In the genomic region with DNA sequence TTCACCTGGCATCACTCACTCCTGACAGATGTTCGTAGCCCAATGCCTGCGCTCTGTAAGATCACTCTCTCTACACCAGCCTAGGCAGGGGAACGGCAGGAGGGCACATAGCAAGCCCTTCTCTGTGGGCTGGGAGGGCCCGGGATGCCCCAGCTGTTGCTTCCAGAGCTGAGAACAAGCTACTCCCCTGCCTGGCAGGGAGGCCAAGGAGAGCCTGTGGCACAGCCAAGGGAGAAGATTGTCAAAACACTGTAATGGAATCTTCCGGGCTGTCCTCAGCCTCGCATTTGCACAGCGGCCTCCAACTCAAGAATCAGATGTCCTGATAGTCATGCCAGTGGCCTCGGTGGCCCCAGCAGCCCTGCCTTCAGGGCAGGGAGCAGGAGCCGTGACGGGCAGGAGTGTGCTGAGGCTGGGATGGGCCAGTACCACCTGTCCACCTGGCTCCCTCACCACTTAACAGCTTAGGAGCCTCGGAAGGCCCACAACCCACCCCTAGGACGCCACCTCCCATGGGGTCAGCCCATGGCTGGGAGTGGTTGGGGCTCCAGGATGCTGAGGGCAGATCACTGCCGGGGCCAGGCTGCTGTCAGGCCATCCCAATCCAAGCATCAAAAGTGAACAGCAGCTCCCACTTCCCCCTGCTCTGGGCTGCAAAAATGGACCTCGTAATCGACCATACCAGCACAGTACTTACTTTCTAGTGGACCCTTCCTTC, we compare ENCODE assay signal across 17 cellular contexts. TPM values are rescaled to one million over a fixed set of nuclear protein-coding genes. Genes with fewer than 3 reads are reported as not detected.
DNase-seq lines count a peak whose midpoint lies in the region; ATAC-seq and TF ChIP-seq lines count a peak whose summit lies in the region.
"Had no signal": no experiment of that assay in that cellular context is flagged by ENCODE, and none has a peak within 500 bp of the region (broad histone marks: within the 10 kb centered on the region; RNA-seq: fewer than 3 reads in every experiment).

No MANE protein-coding gene starts in this region.

- no peak overlapping the region for H3K4me3 Mint-ChIP-seq in activated naive CD8-positive, alpha-beta T cell treated with anti-CD3 and anti-CD28 coated beads for 36 hours
- H3K4me3 Mint-ChIP-seq: CD4-positive, alpha-beta T cell; HFFc6 had no signal

- no peaks in the 10 kb centered on the region for H4K20me1 ChIP-seq in SK-N-SH (ENCODE audit: insufficient read depth)

- in situ Hi-C loops in Panc1 (cut with HindIII; ENCODE audit: low pct_unique_long_range_greater_than_20kb, low sequenced_read_pairs), result no loop called here
- in situ Hi-C loops in GM13976 (cut with MboI; ENCODE audit: low sequenced_read_pairs, unreplicated experiment), result loop anchor here (10.0 kb wide), 1 partner anchor 137 kb away; no protein-coding TSS in a partner anchor

- H3K9me2 ChIP-seq in SK-N-SH, result no peaks in the 10 kb centered on the region

- no peak overlapping the region for H3K27ac Mint-ChIP-seq in activated naive CD8-positive, alpha-beta T cell treated with anti-CD3 and anti-CD28 coated beads for 36 hours
- H3K27ac Mint-ChIP-seq: CD4-positive, alpha-beta T cell; HFFc6 had no signal

- no peak overlapping the region for H3K9ac ChIP-seq in neuronal stem cell (ENCODE audit: low read depth, low read length, poor library complexity)
- H3K9ac ChIP-seq in SK-N-SH, result no peak overlapping the region

- peak overlapping the region; percentile 23 for H2BK15ac ChIP-seq in neuronal stem cell (ENCODE audit: low read length)

- intact Hi-C loops in Panc1 (cut with micrococcal nuclease; ENCODE audit: unreplicated experiment), result no loop called here

- no peaks in the 10 kb centered on the region for H3F3A ChIP-seq in SK-N-SH (replicated peaks; ENCODE audit: insufficient read depth)

- no peaks in the 10 kb centered on the region for H3K79me1 ChIP-seq in neuronal stem cell (ENCODE audit: low read depth, low read length)

- H2AK5ac ChIP-seq in neuronal stem cell (ENCODE audit: low read depth, low read length), result peak overlapping the region; percentile 72

- no peak overlapping the region for H2BK5ac ChIP-seq in neuronal stem cell (ENCODE audit: low read length)

- ATAC-seq in Panc1, result no peak
- ATAC-seq in GM19351 (IDR thresholded peaks at IDR 0.05; ENCODE audit: unreplicated experiment), result no peak

- TF ChIP-seq EP300 in SK-N-SH (IDR thresholded peaks at IDR 0.05; ENCODE audit: borderline replicate concordance in 1 of 2, low read depth in 1 of 2, low read length in 1 of 2), result no peak

- no peaks in the 10 kb centered on the region for H3K79me2 ChIP-seq in SK-N-SH (ENCODE audit: insufficient read depth)

- peaks cover 4% of the 10 kb centered on the region for H3K4me1 Mint-ChIP-seq in activated naive CD8-positive, alpha-beta T cell treated with anti-CD3 and anti-CD28 coated beads for 36 hours

- H3K4me2 ChIP-seq in neuronal stem cell (ENCODE audit: insufficient read depth, low read length, poor library complexity, severe bottlenecking) (no peak overlapping the region), SK-N-SH (no peak overlapping the region)

- no peak overlapping the region for H4K91ac ChIP-seq in neuronal stem cell (ENCODE audit: low read depth, low read length, poor library complexity)

- H4K8ac ChIP-seq in neuronal stem cell (ENCODE audit: low read depth, low read length), result no peak overlapping the region

- TF ChIP-seq CTCF in Panc1 (IDR thresholded peaks at IDR 0.05) (no peak), SK-N-SH (IDR thresholded peaks at IDR 0.05) (no peak), GM13976 (IDR thresholded peaks at IDR 0.05; ENCODE audit: borderline replicate concordance, control extremely low read depth, extremely low read depth, insufficient read depth, missing control alignments) (no peak)

- POLR2A ChIA-PET in Panc1 (lab: Charles Lee), result interaction anchor here (0.6 to 1.1 kb wide), 2 partner anchors 12 to 1159 kb away, joined by 3 to 8 read pairs; no protein-coding TSS in a partner anchor
- POLR2A ChIA-PET in SK-N-SH (lab: Yijun Ruan, JAX), result no interaction called here

- H2AFZ ChIP-seq in neuronal stem cell (ENCODE audit: low read length), result no peak overlapping the region
- H2AFZ ChIP-seq in SK-N-SH (ENCODE audit: low read depth), result no peak overlapping the region

- H3K27me3 ChIP-seq in Panc1 (ENCODE audit: control insufficient read depth, insufficient read depth, low read length) (no peaks in the 10 kb centered on the region), neuronal stem cell (ENCODE audit: control insufficient read depth in 3 of 3, insufficient read depth in 3 of 3, low read depth in 1 of 3, low read length in 3 of 3) (no peaks in the 10 kb centered on the region), SK-N-SH (ENCODE audit: insufficient read depth) (no peaks in the 10 kb centered on the region)

- no TSS peak for BruUV-seq in Panc1 (replicated peaks; lab: Mats Ljungman, UMichigan)

- H2BK120ac ChIP-seq in neuronal stem cell (ENCODE audit: low read depth, low read length), result no peak overlapping the region

- no peaks in the 10 kb centered on the region for H3K27me3 Mint-ChIP-seq in activated naive CD8-positive, alpha-beta T cell treated with anti-CD3 and anti-CD28 coated beads for 36 hours

- H3K4me3 ChIP-seq in Panc1 (ENCODE audit: low read depth in 2 of 2, low read length in 2 of 2), result no peak overlapping the region
- no peak overlapping the region for H3K4me3 ChIP-seq in neuronal stem cell (ENCODE audit: low read length in 2 of 2)
- no peak overlapping the region for H3K4me3 ChIP-seq in SK-N-SH (ENCODE audit: low read depth in 2 of 2, low read length in 1 of 2)

- DNase-seq in DMS 273 (lab: John Stamatoyannopoulos, UW; ENCODE audit: unreplicated experiment) (peak; percentile 69), DMS 273 treated with DMSO at 0.1 percent for 48 hours (lab: John Stamatoyannopoulos, UW) (no peak), Panc1 (ENCODE audit: low read depth, low spot score) (no peak), neuronal stem cell (ENCODE audit: low spot score) (no peak), SK-N-SH (no peak), GM13976 (ENCODE audit: low spot score) (no peak)
- DNase-seq in activated naive CD8-positive, alpha-beta T cell treated with anti-CD3 and anti-CD28 coated beads for 36 hours, result no peak
- DNase-seq: AML-193; C1 segment of cervical spinal cord; CD4-positive, alpha-beta T cell; DND-41; GDM1; HCEC 1CT; HFFc6 had no signal

- H3K14ac ChIP-seq in neuronal stem cell (ENCODE audit: low read length), result peak overlapping the region; percentile 26

- H3K23ac ChIP-seq in neuronal stem cell (ENCODE audit: low read depth, low read length, poor library complexity), result no peak overlapping the region

- peak overlapping the region; percentile 60 for H3K27ac ChIP-seq in Panc1 (ENCODE audit: low read length)
- H3K27ac ChIP-seq in neuronal stem cell (replicated peaks; ENCODE audit: low read length), result no peak overlapping the region
- no peak overlapping the region for H3K27ac ChIP-seq in SK-N-SH (ENCODE audit: low read depth in 2 of 2, low read length in 1 of 2)
- H3K27ac ChIP-seq: 22Rv1, HL-60 had no signal

- no peak overlapping the region for H3K4ac ChIP-seq in neuronal stem cell (ENCODE audit: low read length)

- WGBS in neuronal stem cell (ENCODE audit: extremely low coverage in 2 of 2, insufficient read length in 2 of 2, insufficient replicate concordance in 1 of 2), 2 donors, result no CpG with 5 or more reads among the region's 15 CpGs
- 87% methylated on average over 9 of the region's 15 CpGs for WGBS in SK-N-SH (ENCODE audit: low lambda C conversion rate)

- no peaks in the 10 kb centered on the region for H3K9me3 ChIP-seq in Panc1 (ENCODE audit: control insufficient read depth, insufficient read depth, low read depth, low read length)
- no peaks in the 10 kb centered on the region for H3K9me3 ChIP-seq in neuronal stem cell (replicated peaks in 1 of 2; ENCODE audit: control insufficient read depth in 2 of 2, insufficient read depth in 1 of 2, low read depth in 1 of 2, low read length in 2 of 2)
- no peaks in the 10 kb centered on the region for H3K9me3 ChIP-seq in SK-N-SH

- H3K36me3 ChIP-seq in Panc1 (ENCODE audit: control insufficient read depth, insufficient read depth, low read length) (no peaks in the 10 kb centered on the region), neuronal stem cell (replicated peaks in 1 of 2; ENCODE audit: control insufficient read depth in 2 of 2, insufficient read depth in 2 of 2, low read length in 2 of 2) (no peaks in the 10 kb centered on the region), SK-N-SH (replicated peaks in 1 of 2; ENCODE audit: control insufficient read depth in 1 of 2, insufficient read depth in 2 of 2, low read length in 1 of 2) (no peaks in the 10 kb centered on the region)

- no peaks in the 10 kb centered on the region for H3K9me3 Mint-ChIP-seq in activated naive CD8-positive, alpha-beta T cell treated with anti-CD3 and anti-CD28 coated beads for 36 hours
- H3K9me3 Mint-ChIP-seq: CD4-positive, alpha-beta T cell; HFFc6 had no signal

- H3K36me3 Mint-ChIP-seq in activated naive CD8-positive, alpha-beta T cell treated with anti-CD3 and anti-CD28 coated beads for 36 hours, result no peaks in the 10 kb centered on the region

- H2BK12ac ChIP-seq in neuronal stem cell (ENCODE audit: low read length), result no peak overlapping the region

- CTCF ChIA-PET in Panc1 (lab: Charles Lee), result interaction anchor here (0.6 to 0.8 kb wide), 2 partner anchors 111 to 136 kb away, joined by 4 to 5 read pairs; no protein-coding TSS in a partner anchor
- CTCF ChIA-PET in SK-N-SH (lab: Yijun Ruan, JAX), result interaction anchor here (1.0 to 22.3 kb wide), 10 partner anchors 9 to 163 kb away, joined by 3 to 944 read pairs (median 4); partner anchors contain the start of gene CENPA

- no peak for TF ChIP-seq RAD21 in SK-N-SH (IDR thresholded peaks at IDR 0.05; ENCODE audit: low read length)

- peak overlapping the region; percentile 49 for H3K18ac ChIP-seq in neuronal stem cell (ENCODE audit: low read length)

- peaks cover 5% of the 10 kb centered on the region; the same call in 1 of the 2 replicates for H3K4me1 ChIP-seq in Panc1 (ENCODE audit: control insufficient read depth, insufficient read depth, low read length)
- peaks cover 3 to 21% of the 10 kb centered on the region in 2 donors for H3K4me1 ChIP-seq in neuronal stem cell (ENCODE audit: control insufficient read depth in 2 of 2, insufficient read depth in 1 of 2, low read depth in 1 of 2, low read length in 2 of 2)
- peaks cover 0 to 5% of the 10 kb centered on the region in 2 experiments; a peak in 1 of 4 replicates for H3K4me1 ChIP-seq in SK-N-SH (ENCODE audit: control insufficient read depth in 1 of 2, insufficient read depth in 2 of 2, low read depth in 1 of 2, low read length in 1 of 2)

RNA-seq across cellular contexts. Expression of gene SLC35F6, which starts 21.9 kb away (rescaled TPM):
- 67.3 TPM for total RNA-seq in Panc1 (2021; ENCODE audit: unreplicated experiment)
- polyA plus RNA-seq in Panc1 (2012; ENCODE audit: insufficient read length), result 49.4 TPM
- polyA plus RNA-seq in neuronal stem cell (2013, experiment 1 of 2), result 8.5 TPM
- 9.6 TPM for polyA plus RNA-seq in neuronal stem cell (2013, experiment 2 of 2)
- total RNA-seq in activated naive CD8-positive, alpha-beta T cell treated with anti-CD3 and anti-CD28 coated beads for 36 hours, result 1 to 10 TPM; 6.3 TPM
- 15.9 and 16.0 TPM in 2 replicates for polyA plus RNA-seq in SK-N-SH (2012; rRNA removed)
- 8.3 and 12.6 TPM in 2 replicates for polyA plus RNA-seq in SK-N-SH (2012; cell fraction: cytosol; rRNA removed)
- polyA plus RNA-seq in SK-N-SH (2012; cell fraction: nucleus; rRNA removed), result 10.6 and 12.1 TPM in 2 replicates

RNA-seq across cellular contexts. Expression of gene CENPA, which starts 43.6 kb away (rescaled TPM):
- 55.0 TPM for total RNA-seq in Panc1 (2021; ENCODE audit: unreplicated experiment)
- polyA plus RNA-seq in Panc1 (2012; ENCODE audit: insufficient read length), result 14.4 TPM
- 61.5 TPM for polyA plus RNA-seq in neuronal stem cell (2013, experiment 1 of 2)
- 60.8 TPM for polyA plus RNA-seq in neuronal stem cell (2013, experiment 2 of 2)
- 10 to 100 TPM; 33.6 to 34.4 TPM for total RNA-seq in activated naive CD8-positive, alpha-beta T cell treated with anti-CD3 and anti-CD28 coated beads for 36 hours
- 17.0 and 19.5 TPM in 2 replicates for polyA plus RNA-seq in SK-N-SH (2012; rRNA removed)
- polyA plus RNA-seq in SK-N-SH (2012; cell fraction: cytosol; rRNA removed), result 15.4 and 19.7 TPM in 2 replicates
- polyA plus RNA-seq in SK-N-SH (2012; cell fraction: nucleus; rRNA removed), result 8.0 and 9.4 TPM in 2 replicates

RNA-seq across cellular contexts. Expression of gene KCNK3, which starts 49.7 kb away (rescaled TPM):
- total RNA-seq in Panc1 (2021; ENCODE audit: unreplicated experiment), result 32.8 TPM
- polyA plus RNA-seq in Panc1 (2012; ENCODE audit: insufficient read length), result 44.4 TPM
- 0.03 TPM for polyA plus RNA-seq in neuronal stem cell (2013, experiment 1 of 2)
- 0.01 TPM for polyA plus RNA-seq in neuronal stem cell (2013, experiment 2 of 2)
- total RNA-seq in activated naive CD8-positive, alpha-beta T cell treated with anti-CD3 and anti-CD28 coated beads for 36 hours, result not detected
- 0.16 and 0.31 TPM in 2 replicates for polyA plus RNA-seq in SK-N-SH (2012; rRNA removed)
- 0.06 and 0.24 TPM in 2 replicates for polyA plus RNA-seq in SK-N-SH (2012; cell fraction: cytosol; rRNA removed)
- 0.04 and 0.27 TPM in 2 replicates for polyA plus RNA-seq in SK-N-SH (2012; cell fraction: nucleus; rRNA removed)
- total RNA-seq: CD4-positive, alpha-beta T cell; HFFc6 had no signal

Comparison
In these comparisons a context has a peak if more than half of its experiments do, and no peak if none do; other contexts are left out.
1. RNA of gene KCNK3, which starts 49.7 kb away (total RNA-seq): 32.8 TPM in Panc1 (single experiment); not detected in activated naive CD8-positive, alpha-beta T cell treated with anti-CD3 and anti-CD28 coated beads for 36 hours; every median in the first group is over 10 times any median in the second.